Comparison of ENCODE assay signal across 32 cellular contexts in genomic region chr2:44055664-44056063, GRCh38.
"Had no signal": no experiment of that assay in that cellular context is flagged by ENCODE, and none has a peak within 500 bp of the region (broad histone marks: within the 10 kb centered on the region; RNA-seq: fewer than 3 reads in every experiment).

No MANE protein-coding gene starts in this region.

- DNase-seq: activated CD4-positive, alpha-beta memory T cell treated with anti-CD3 and anti-CD28 coated beads for 36 hours; activated CD4-positive, alpha-beta T cell treated with anti-CD3 and anti-CD28 coated beads, Interleukin-2, amount 10 ng/mL, durations not matched to agents 24 days and 14 days; activated CD8-positive, alpha-beta memory T cell treated with anti-CD3 and anti-CD28 coated beads, Interleukin-2, amount 50 U/mL, for 4 hours; activated effector memory CD4-positive, alpha-beta T cell treated with anti-CD3 and anti-CD28 coated beads, Interleukin-2, amount 50 U/mL, for 16 hours; activated naive CD4-positive, alpha-beta T cell treated with anti-CD3 and anti-CD28 coated beads for 36 hours; activated naive CD8-positive, alpha-beta T cell treated with anti-CD3 and anti-CD28 coated beads for 36 hours; activated T-cell treated with anti-CD3 and anti-CD28 coated beads, Interleukin-2, amount 50 U/mL, for 1 hour; adrenal gland; aorta; body of pancreas; dermis blood vessel endothelial cell; effector CD4-positive, alpha-beta T cell; foreskin keratinocyte; heart left ventricle; hypothalamus; kidney glomerular epithelial cell; left lung; lower lobe of right lung; mesenchymal stem cell; naive thymus-derived CD8-positive, alpha-beta T cell; psoas muscle; stimulated activated CD4-positive, alpha-beta T cell treated with anti-CD3 and anti-CD28 coated beads, Interleukin-1b, Interleukin-23, amount 100 ng/mL, for 48 hours; stimulated activated CD4-positive, alpha-beta T cell treated with anti-CD3 and anti-CD28 coated beads, Interleukin-4, amount 100 ng/mL, for 4 hours; stimulated activated CD8-positive, alpha-beta memory T cell treated with anti-CD3 and anti-CD28 coated beads, Interleukin-4, amount 100 ng/mL, for 48 hours; stimulated activated naive B cell treated with anti-CD40 and anti-IgM and Interleukin-4, amounts not matched to agents 10 μg/mL and 1 μg/mL and 100 μg/mL, for 72 hours; stomach had no signal

- H3K4me3 ChIP-seq: adrenal gland, body of pancreas, esophagus muscularis mucosa, heart left ventricle, left lung, lower lobe of right lung, neural progenitor cell, psoas muscle, smooth muscle cell, stomach, tibial nerve had no signal

- ATAC-seq: activated CD4-positive, CD25-positive, alpha-beta regulatory T cell treated with anti-CD3 and anti-CD28 coated beads, Interleukin-2, amount 50 U/mL, for 24 hours; body of pancreas; foreskin keratinocyte; heart left ventricle; left lung; lower lobe of right lung; naive thymus-derived CD8-positive, alpha-beta T cell; psoas muscle; stimulated activated naive B cell treated with anti-CD40 and anti-IgM and Interleukin-4, amounts not matched to agents 10 μg/mL and 1 μg/mL and 100 μg/mL, for 72 hours had no signal

- H3K9ac ChIP-seq: neural progenitor cell had no signal

- FAIRE-seq: colon had no signal

- H3K36me3 ChIP-seq: adrenal gland, esophagus muscularis mucosa, heart left ventricle, left lung, lower lobe of right lung, neural progenitor cell, stomach, tibial nerve had no signal

- H3K9me3 ChIP-seq: adrenal gland, body of pancreas, esophagus muscularis mucosa, heart left ventricle, left lung, lower lobe of right lung, psoas muscle, stomach, tibial nerve had no signal

- H3K4me2 ChIP-seq: neural progenitor cell, smooth muscle cell had no signal

- H3K4me1 ChIP-seq: adrenal gland, body of pancreas, esophagus muscularis mucosa, foreskin keratinocyte, heart left ventricle, left lung, lower lobe of right lung, stomach, tibial nerve had no signal

- H2AFZ ChIP-seq: neural progenitor cell had no signal

- H3K27me3 ChIP-seq: adrenal gland, body of pancreas, esophagus muscularis mucosa, heart left ventricle, left lung, neural progenitor cell, stomach, tibial nerve had no signal

- H3K27ac ChIP-seq: adrenal gland, body of pancreas, esophagus muscularis mucosa, foreskin keratinocyte, heart left ventricle, left lung, lower lobe of right lung, neural progenitor cell, psoas muscle, stomach, tibial nerve had no signal
